In the genomic region with DNA sequence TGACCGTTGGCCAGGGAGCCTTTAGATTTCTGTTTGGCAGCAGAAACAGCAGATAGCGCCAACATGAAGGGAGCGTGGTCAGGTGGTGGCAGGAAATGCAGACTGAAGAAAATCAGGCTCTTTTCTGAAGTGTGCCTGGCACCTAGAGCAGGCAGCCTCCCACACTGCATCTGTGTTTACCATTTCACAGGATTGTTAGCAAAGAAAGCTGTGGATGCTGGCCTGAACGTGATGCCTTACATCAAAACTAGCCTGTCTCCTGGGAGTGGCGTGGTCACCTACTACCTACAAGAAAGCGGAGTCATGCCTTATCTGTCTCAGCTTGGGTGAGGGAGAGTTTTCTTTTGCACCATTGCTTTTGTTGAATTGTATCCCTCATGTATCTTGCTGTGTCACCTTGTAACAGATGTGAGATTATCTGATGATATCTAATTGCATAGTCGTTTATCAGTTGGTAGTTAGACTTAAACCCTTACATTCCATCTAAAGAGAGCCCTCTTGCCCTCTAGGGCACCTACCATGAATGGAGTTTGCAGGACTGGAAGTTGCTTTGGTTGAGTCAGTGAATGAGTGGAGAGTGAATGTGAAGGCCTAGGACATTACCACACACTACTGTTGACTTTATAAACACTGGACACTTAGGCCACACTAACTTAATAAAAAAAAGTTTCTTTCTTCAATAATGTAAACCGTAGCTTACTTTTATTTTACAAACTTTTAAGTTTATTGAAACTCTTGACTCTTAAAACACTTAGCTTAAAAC, we compare ENCODE assay signal across 13 cellular contexts. TPM values are rescaled to one million over a fixed set of nuclear protein-coding genes. Genes with fewer than 3 reads are reported as not detected.
DNase-seq lines count a peak whose midpoint lies in the region; ATAC-seq, FAIRE-seq and TF ChIP-seq lines count a peak whose summit lies in the region.
"Had no signal": no experiment of that assay in that cellular context is flagged by ENCODE, and none has a peak within 500 bp of the region (broad histone marks: within the 10 kb centered on the region; RNA-seq: fewer than 3 reads in every experiment).

No MANE protein-coding gene starts in this region.

- intact Hi-C loops in PC-9 (cut with micrococcal nuclease; ENCODE audit: unreplicated experiment) = no loop called here
- intact Hi-C loops in endothelial cell of umbilical vein (cut with micrococcal nuclease) = no loop called here

- dilution Hi-C loops in endothelial cell of umbilical vein (cut with MboI; ENCODE audit: extremely low pct_ligation_motif_present, low sequenced_read_pairs) = no loop called here

- no peak overlapping the region for H2AK5ac ChIP-seq in neuronal stem cell (ENCODE audit: low read depth, low read length)

- no peaks in the 10 kb centered on the region for H3K27me3 Mint-ChIP-seq in stimulated activated memory B cell treated with anti-CD40 and anti-IgM and Interleukin-4, amounts not matched to agents 10 μg/mL and 1 μg/mL and 100 μg/mL, for 72 hours
- H3K27me3 Mint-ChIP-seq: type B pancreatic cell had no signal

- no peaks in the 10 kb centered on the region for H3K79me1 ChIP-seq in neuronal stem cell (ENCODE audit: low read depth, low read length)

- H3F3A ChIP-seq in PC-9 (ENCODE audit: insufficient read depth, low read depth) = peaks cover 5% of the 10 kb centered on the region; the same call in 1 of the 2 replicates

- no peaks in the 10 kb centered on the region for H3K9me1 ChIP-seq in endothelial cell of umbilical vein (replicated peaks; ENCODE audit: control insufficient read depth, extremely low read depth, insufficient read depth, low read length)

- CTCF ChIA-PET in PC-9 (lab: Charles Lee) (no interaction called here), endothelial cell of umbilical vein (lab: Charles Lee) (interaction anchor here (0.6 to 2.8 kb wide), 5 partner anchors 43 to 152 kb away, joined by 3 to 23 read pairs (median 3); a partner anchor contains a TSS)

- no peaks in the 10 kb centered on the region for H3K9me2 ChIP-seq in PC-9 (ENCODE audit: insufficient read depth)

- H3K79me2 ChIP-seq in PC-9 (ENCODE audit: low read depth) (no peaks in the 10 kb centered on the region), endothelial cell of umbilical vein (ENCODE audit: control insufficient read depth, insufficient read depth, low read length) (no peaks in the 10 kb centered on the region)

- H3K9ac ChIP-seq in endothelial cell of umbilical vein (replicated peaks; ENCODE audit: extremely low read depth, insufficient read depth, low read length) = no peak overlapping the region
- H3K9ac ChIP-seq in neuronal stem cell (ENCODE audit: low read depth, low read length, poor library complexity) = no peak overlapping the region

- no peaks in the 10 kb centered on the region for H3K4me1 Mint-ChIP-seq in stimulated activated memory B cell treated with anti-CD40 and anti-IgM and Interleukin-4, amounts not matched to agents 10 μg/mL and 1 μg/mL and 100 μg/mL, for 72 hours

- TF ChIP-seq CTCF in PC-9 (conservative IDR thresholded peaks at IDR 0.05) (no peak), endothelial cell of umbilical vein (IDR thresholded peaks at IDR 0.05; ENCODE audit: extremely low read depth in 1 of 2, insufficient read depth in 1 of 2, low read depth in 1 of 2, low read length in 2 of 2) (no peak)

- H3K36me3 ChIP-seq in PC-9 (ENCODE audit: low read depth) (no peaks in the 10 kb centered on the region), endothelial cell of umbilical vein (ENCODE audit: control insufficient read depth in 2 of 2, extremely low read depth in 1 of 2, insufficient read depth in 2 of 2, low read length in 2 of 2) (peaks cover 8% of the 10 kb centered on the region in 2 experiments), neuronal stem cell (replicated peaks in 1 of 2; ENCODE audit: control insufficient read depth in 2 of 2, insufficient read depth in 2 of 2, low read length in 2 of 2) (peaks cover 9 to 90% of the 10 kb centered on the region in 2 donors)

- ATAC-seq in stimulated activated memory B cell treated with anti-CD40 and anti-IgM and Interleukin-4, amounts not matched to agents 10 μg/mL and 1 μg/mL and 100 μg/mL, for 72 hours = no peak
- no peak for ATAC-seq in GM21786 (IDR thresholded peaks at IDR 0.05; ENCODE audit: unreplicated experiment)
- ATAC-seq in activated CD4-positive, CD25-positive, alpha-beta regulatory T cell treated with anti-CD3 and anti-CD28 coated beads, Interleukin-2, amount 50 U/mL, for 24 hours = no peak
- ATAC-seq: Panc1 had no signal

- H2AFZ ChIP-seq in PC-9 = no peak overlapping the region
- no peak overlapping the region for H2AFZ ChIP-seq in endothelial cell of umbilical vein (ENCODE audit: low read depth, low read length)
- H2AFZ ChIP-seq in neuronal stem cell (ENCODE audit: low read length) = no peak overlapping the region

- H3K23ac ChIP-seq in neuronal stem cell (ENCODE audit: low read depth, low read length, poor library complexity) = no peak overlapping the region

- H3K4me1 ChIP-seq in PC-9 (replicated peaks; ENCODE audit: insufficient read depth) = peaks cover 49% of the 10 kb centered on the region
- peaks cover 59% of the 10 kb centered on the region for H3K4me1 ChIP-seq in endothelial cell of umbilical vein (ENCODE audit: control insufficient read depth, extremely low read depth, insufficient read depth, low read length)
- H3K4me1 ChIP-seq in neuronal stem cell (ENCODE audit: control insufficient read depth in 2 of 2, insufficient read depth in 1 of 2, low read depth in 1 of 2, low read length in 2 of 2) = no peaks in the 10 kb centered on the region

- H2BK5ac ChIP-seq in neuronal stem cell (ENCODE audit: low read length) = no peak overlapping the region

- peak; percentile 15 for FAIRE-seq in endothelial cell of umbilical vein (lab: Jason Lieb, UNC)
- FAIRE-seq: D721Med, H54 had no signal

- no peak overlapping the region for H3K4me3 Mint-ChIP-seq in stimulated activated memory B cell treated with anti-CD40 and anti-IgM and Interleukin-4, amounts not matched to agents 10 μg/mL and 1 μg/mL and 100 μg/mL, for 72 hours
- H3K4me3 Mint-ChIP-seq: type B pancreatic cell had no signal

- H3K4me2 ChIP-seq in PC-9 (no peak overlapping the region), endothelial cell of umbilical vein (ENCODE audit: insufficient read depth, low read length) (no peak overlapping the region), neuronal stem cell (ENCODE audit: insufficient read depth, low read length, poor library complexity, severe bottlenecking) (no peak overlapping the region)

- peaks cover 26% of the 10 kb centered on the region for H3K36me3 Mint-ChIP-seq in stimulated activated memory B cell treated with anti-CD40 and anti-IgM and Interleukin-4, amounts not matched to agents 10 μg/mL and 1 μg/mL and 100 μg/mL, for 72 hours

- H3K9me3 Mint-ChIP-seq in stimulated activated memory B cell treated with anti-CD40 and anti-IgM and Interleukin-4, amounts not matched to agents 10 μg/mL and 1 μg/mL and 100 μg/mL, for 72 hours = no peaks in the 10 kb centered on the region
- H3K9me3 Mint-ChIP-seq: type B pancreatic cell had no signal

- no peak overlapping the region for H3K18ac ChIP-seq in neuronal stem cell (ENCODE audit: low read length)

- H3K9me3 ChIP-seq in PC-9 (ENCODE audit: insufficient read depth, low read depth) (no peaks in the 10 kb centered on the region), endothelial cell of umbilical vein (replicated peaks; ENCODE audit: control insufficient read depth, insufficient read depth, low read length) (no peaks in the 10 kb centered on the region), neuronal stem cell (replicated peaks in 1 of 2; ENCODE audit: control insufficient read depth in 2 of 2, insufficient read depth in 1 of 2, low read depth in 1 of 2, low read length in 2 of 2) (peaks cover 0 to 2% of the 10 kb centered on the region in 2 donors)

- H3K27ac Mint-ChIP-seq in stimulated activated memory B cell treated with anti-CD40 and anti-IgM and Interleukin-4, amounts not matched to agents 10 μg/mL and 1 μg/mL and 100 μg/mL, for 72 hours = no peak overlapping the region

- peak overlapping the region; percentile 45 for H3K27ac ChIP-seq in PC-9
- H3K27ac ChIP-seq in endothelial cell of umbilical vein (ENCODE audit: insufficient read depth, low read depth, low read length) = no peak overlapping the region
- H3K27ac ChIP-seq in neuronal stem cell (replicated peaks; ENCODE audit: low read length) = no peak overlapping the region

- H2BK15ac ChIP-seq in neuronal stem cell (ENCODE audit: low read length) = no peak overlapping the region

- no peak overlapping the region for H3K4ac ChIP-seq in neuronal stem cell (ENCODE audit: low read length)

- TF ChIP-seq POLR2A in endothelial cell of umbilical vein (IDR thresholded peaks at IDR 0.05; ENCODE audit: low read depth, low read length) = no peak

- no peak overlapping the region for H4K8ac ChIP-seq in neuronal stem cell (ENCODE audit: low read depth, low read length)

- peak overlapping the region; percentile 12 for H4K91ac ChIP-seq in neuronal stem cell (ENCODE audit: low read depth, low read length, poor library complexity)

- WGBS in neuronal stem cell (ENCODE audit: extremely low coverage in 2 of 2, insufficient read length in 2 of 2, insufficient replicate concordance in 1 of 2), 2 donors = no CpG with 5 or more reads among the region's 8 CpGs

- H4K20me1 ChIP-seq in PC-9 (ENCODE audit: insufficient read depth) (no peaks in the 10 kb centered on the region), endothelial cell of umbilical vein (replicated peaks; ENCODE audit: control insufficient read depth, extremely low read depth, insufficient read depth, low read length) (no peaks in the 10 kb centered on the region)

- H2BK12ac ChIP-seq in neuronal stem cell (ENCODE audit: low read length) = no peak overlapping the region

- no TSS peak for BruUV-seq in PC-9 (replicated peaks; lab: Mats Ljungman, UMichigan)
- no TSS peak for BruUV-seq in endothelial cell of umbilical vein (replicated peaks; lab: Mats Ljungman, UMichigan)

- H3K4me3 ChIP-seq in PC-9 (no peak overlapping the region), endothelial cell of umbilical vein (replicated peaks in 1 of 3; ENCODE audit: insufficient read depth in 1 of 3, low read depth in 1 of 3, low read length in 3 of 3) (no peak overlapping the region), neuronal stem cell (ENCODE audit: low read length in 2 of 2) (peak overlapping the region in 1 of 2 donors; percentile 4)

- POLR2A ChIA-PET in PC-9 (lab: Charles Lee; ENCODE audit: unreplicated experiment) = interaction anchor here (0.6 to 0.7 kb wide), 3 partner anchors 99 to 806 kb away, joined by 5 to 27 read pairs (median 17); a partner anchor contains a TSS
- POLR2A ChIA-PET in endothelial cell of umbilical vein (lab: Charles Lee) = no interaction called here

- no peak overlapping the region for H3K14ac ChIP-seq in neuronal stem cell (ENCODE audit: low read length)

- no peak overlapping the region for H2BK120ac ChIP-seq in neuronal stem cell (ENCODE audit: low read depth, low read length)

- no peaks in the 10 kb centered on the region for H3K27me3 ChIP-seq in PC-9 (ENCODE audit: insufficient read depth, low read depth)
- no peaks in the 10 kb centered on the region for H3K27me3 ChIP-seq in endothelial cell of umbilical vein (ENCODE audit: control insufficient read depth in 2 of 2, insufficient read depth in 2 of 2, low read length in 2 of 2)
- H3K27me3 ChIP-seq in neuronal stem cell (ENCODE audit: control insufficient read depth in 3 of 3, insufficient read depth in 3 of 3, low read depth in 1 of 3, low read length in 3 of 3) = no peaks in the 10 kb centered on the region

- peak; percentile 44 for DNase-seq in EL
- peak; percentile 20 to 45 for DNase-seq in PC-9
- no peak for DNase-seq in endothelial cell of umbilical vein (ENCODE audit: low read depth, low spot score)
- DNase-seq in neuronal stem cell (ENCODE audit: low spot score) = no peak
- no peak for DNase-seq in activated CD4-positive, alpha-beta T cell treated with anti-CD3 and anti-CD28 coated beads for 48 hours
- DNase-seq: glutamatergic neuron had no signal

RNA-seq across cellular contexts. Expression of a gene that starts 42.8 kb away (rescaled TPM):
- total RNA-seq in PC-9 (2021) = 26.1 and 30.2 TPM in 2 replicates
- total RNA-seq in endothelial cell of umbilical vein = 54.1 and 56.9 TPM in 2 replicates
- 45.7 and 51.6 TPM in 2 replicates for polyA plus RNA-seq in endothelial cell of umbilical vein
- 54.8 and 58.8 TPM in 2 replicates for polyA plus RNA-seq in endothelial cell of umbilical vein (2011; cell fraction: cytosol; rRNA removed)
- polyA plus RNA-seq in endothelial cell of umbilical vein (2011; cell fraction: nucleus; rRNA removed) = 49.0 and 57.5 TPM in 2 replicates
- polyA plus RNA-seq in endothelial cell of umbilical vein (2012) = 59.5 and 79.4 TPM in 2 replicates
- polyA minus RNA-seq in endothelial cell of umbilical vein = 86.8 and 92.0 TPM in 2 replicates
- 13.4 TPM for polyA minus RNA-seq in endothelial cell of umbilical vein (2011; cell fraction: cytosol; rRNA and poly(A)+ RNA removed)
- polyA minus RNA-seq in endothelial cell of umbilical vein (2011; cell fraction: nucleus; rRNA and poly(A)+ RNA removed) = 31.6 and 44.5 TPM in 2 replicates
- polyA plus RNA-seq in neuronal stem cell (2013, experiment 1 of 2) = 16.0 TPM
- 16.0 TPM for polyA plus RNA-seq in neuronal stem cell (2013, experiment 2 of 2)

Comparison
In these comparisons a context has a peak if more than half of its experiments do, and no peak if none do; other contexts are left out.
1. DNase-seq: peak in EL (single experiment) and PC-9 (2 of 2); none in endothelial cell of umbilical vein (single experiment), neuronal stem cell (single experiment) and activated CD4-positive, alpha-beta T cell treated with anti-CD3 and anti-CD28 coated beads for 48 hours (single experiment).